ENCODE assay signal across 9 cellular contexts in the genomic region with DNA sequence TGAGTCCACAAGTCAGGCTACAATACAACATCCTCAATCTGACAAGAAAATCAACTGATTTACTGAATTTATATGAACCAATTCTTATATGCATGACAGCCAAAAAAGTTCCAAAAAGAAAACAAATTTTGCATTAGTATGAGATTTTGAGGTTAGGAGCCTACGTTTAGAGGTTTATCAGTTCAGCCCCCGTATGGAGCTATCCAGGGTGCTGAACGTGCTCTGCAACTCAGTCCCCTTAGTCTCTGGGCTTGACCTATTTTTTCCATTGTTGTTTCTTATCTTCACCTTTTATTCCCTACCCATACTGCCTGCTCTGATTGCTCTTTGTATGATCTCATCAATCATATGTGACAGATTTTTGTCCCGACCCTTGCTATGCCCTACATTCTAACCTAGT.
A peak's percentile ranks its signal among the peaks of the same experiment; 100 is the strongest.
DNase-seq lines count a peak whose midpoint lies in the region; ATAC-seq and TF ChIP-seq lines count a peak whose summit lies in the region.
"Had no signal": no experiment of that assay in that cellular context is flagged by ENCODE, and none has a peak within 500 bp of the region (broad histone marks: within the 10 kb centered on the region; RNA-seq: fewer than 3 reads in every experiment).

No MANE protein-coding gene starts in this region.

- no peaks in the 10 kb centered on the region for H3K9me2 ChIP-seq in Karpas-422 (replicated peaks; ENCODE audit: insufficient read depth, low read length)

- H4K20me1 ChIP-seq in Karpas-422 (ENCODE audit: insufficient read depth, low read depth, low read length) = no peaks in the 10 kb centered on the region

- no peak for TF ChIP-seq CTCF in GM13976 (IDR thresholded peaks at IDR 0.05; ENCODE audit: borderline replicate concordance, control extremely low read depth, extremely low read depth, insufficient read depth, missing control alignments)

- in situ Hi-C loops in GM13976 (cut with MboI; ENCODE audit: low sequenced_read_pairs, unreplicated experiment) (no loop called here), G401 (cut with HindIII; ENCODE audit: low sequenced_read_pairs) (no loop called here)

- DNase-seq in GM13976 (ENCODE audit: low spot score) = peak; percentile 13
- peak; percentile 83 for DNase-seq in Karpas-422
- peak; percentile 45 for DNase-seq in amniotic epithelial cell (ENCODE audit: low read depth)
- peak; percentile 56 to 61 for DNase-seq in lung microvascular endothelial cell (ENCODE audit: low read depth in 2 of 2)
- no peak for DNase-seq in NCI-H2171 treated with DMSO at 0.1 percent for 48 hours (lab: John Stamatoyannopoulos, UW)
- DNase-seq in G401 (ENCODE audit: low spot score) = no peak
- DNase-seq: small intestine had no signal

- no peaks in the 10 kb centered on the region for H3K9me3 ChIP-seq in Karpas-422 (ENCODE audit: low read length)

- ATAC-seq in HG03354 (IDR thresholded peaks at IDR 0.05; ENCODE audit: poor library complexity, severe bottlenecking, unreplicated experiment) (no peak), GM18517 (IDR thresholded peaks at IDR 0.05; ENCODE audit: unreplicated experiment) (no peak)

- no peak overlapping the region for H3K4me3 ChIP-seq in Karpas-422 (ENCODE audit: low read length)

- H3K27ac ChIP-seq in Karpas-422 (ENCODE audit: low read length) = no peak overlapping the region

- no peaks in the 10 kb centered on the region for H3K36me3 ChIP-seq in Karpas-422 (ENCODE audit: insufficient read depth, low read length)

- H3K79me2 ChIP-seq in Karpas-422 (ENCODE audit: low read length) = no peaks in the 10 kb centered on the region

- H3K27me3 ChIP-seq in Karpas-422 (ENCODE audit: low read length) = no peaks in the 10 kb centered on the region

- H3K4me1 ChIP-seq in Karpas-422 (ENCODE audit: low read length) = no peaks in the 10 kb centered on the region

- H2AFZ ChIP-seq in Karpas-422 (ENCODE audit: low read length) = no peak overlapping the region

- H3K4me2 ChIP-seq in Karpas-422 (ENCODE audit: low read depth, low read length, poor library complexity, severe bottlenecking) = no peak overlapping the region

- H3K9ac ChIP-seq in Karpas-422 (ENCODE audit: low read length) = no peak overlapping the region

Comparison
In these comparisons a context has a peak if more than half of its experiments do, and no peak if none do; other contexts are left out.
1. DNase-seq: peak in GM13976 (single experiment), Karpas-422 (single experiment), amniotic epithelial cell (single experiment) and lung microvascular endothelial cell (2 of 2); none in NCI-H2171 treated with DMSO at 0.1 percent for 48 hours (single experiment) and G401 (single experiment).